ENCODE assay signal across 32 cellular contexts in the genomic region with DNA sequence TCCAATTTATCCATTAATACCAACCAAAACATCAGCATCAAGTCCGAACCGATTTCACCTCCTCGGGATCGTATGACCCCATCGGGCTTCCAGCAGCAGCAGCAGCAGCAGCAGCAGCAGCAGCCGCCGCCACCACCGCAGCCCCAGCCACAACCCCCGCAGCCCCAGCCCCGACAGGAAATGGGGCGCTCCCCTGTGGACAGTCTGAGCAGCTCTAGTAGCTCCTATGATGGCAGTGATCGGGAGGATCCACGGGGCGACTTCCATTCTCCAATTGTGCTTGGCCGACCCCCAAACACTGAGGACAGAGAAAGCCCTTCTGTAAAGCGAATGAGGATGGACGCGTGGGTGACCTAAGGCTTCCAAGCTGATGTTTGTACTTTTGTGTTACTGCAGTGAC. TPM values are rescaled to one million over a fixed set of nuclear protein-coding genes. Genes with fewer than 3 reads are reported as not detected.
DNase-seq lines count a peak whose midpoint lies in the region; ATAC-seq and TF ChIP-seq lines count a peak whose summit lies in the region.
"Had no signal": no experiment of that assay in that cellular context is flagged by ENCODE, and none has a peak within 500 bp of the region (broad histone marks: within the 10 kb centered on the region; RNA-seq: fewer than 3 reads in every experiment).

No MANE protein-coding gene starts in this region.

- peak overlapping the region; percentile 70 for H3K27ac Mint-ChIP-seq in glutamatergic neuron (ENCODE audit: unreplicated experiment)
- H3K27ac Mint-ChIP-seq in activated naive CD4-positive, alpha-beta T cell treated with anti-CD3 and anti-CD28 coated beads for 36 hours = no peak overlapping the region
- H3K27ac Mint-ChIP-seq: T-helper 17 cell had no signal

- ATAC-seq in Right ventricle myocardium superior (ENCODE audit: poor library complexity) (no peak), GM21737 (IDR thresholded peaks at IDR 0.05; ENCODE audit: unreplicated experiment) (no peak)
- ATAC-seq: body of pancreas, gastrocnemius medialis, GM12878, pancreas, PC-3, SK-N-SH treated with all-trans-retinoic acid at 6 μM for 48 hours, T-helper 17 cell had no signal

- H3K4me1 Mint-ChIP-seq in glutamatergic neuron (ENCODE audit: low read depth, unreplicated experiment) = peaks cover 59% of the 10 kb centered on the region
- peaks cover 19% of the 10 kb centered on the region for H3K4me1 Mint-ChIP-seq in activated naive CD4-positive, alpha-beta T cell treated with anti-CD3 and anti-CD28 coated beads for 36 hours (ENCODE audit: low read depth)
- H3K4me1 Mint-ChIP-seq: neural crest cell had no signal

- peaks cover 8% of the 10 kb centered on the region for H3K36me3 Mint-ChIP-seq in glutamatergic neuron (ENCODE audit: unreplicated experiment)
- peaks cover 20% of the 10 kb centered on the region for H3K36me3 Mint-ChIP-seq in activated naive CD4-positive, alpha-beta T cell treated with anti-CD3 and anti-CD28 coated beads for 36 hours (ENCODE audit: low read depth)

- peaks cover 6% of the 10 kb centered on the region for H3K27me3 Mint-ChIP-seq in glutamatergic neuron (ENCODE audit: unreplicated experiment)
- H3K27me3 Mint-ChIP-seq in activated naive CD4-positive, alpha-beta T cell treated with anti-CD3 and anti-CD28 coated beads for 36 hours (ENCODE audit: low read depth) = no peaks in the 10 kb centered on the region
- H3K27me3 Mint-ChIP-seq: activated T-cell treated with anti-CD3 and anti-CD28 coated beads, Interleukin-2, amount 50 U/mL, for 24 hours; CD8-positive, alpha-beta memory T cell; T-helper 17 cell had no signal

- H3K36me3 ChIP-seq in cardiac muscle cell (peaks cover 55% of the 10 kb centered on the region), stomach smooth muscle (ENCODE audit: control insufficient read depth in 2 of 2, insufficient read depth in 2 of 2, low read length in 2 of 2) (peaks cover 16 to 30% of the 10 kb centered on the region in 2 donors)

- CTCF ChIA-PET in activated naive CD4-positive, alpha-beta T cell treated with anti-CD3 and anti-CD28 coated beads for 36 hours (lab: Charles Lee) = interaction anchor here (0.7 to 1.1 kb wide), 2 partner anchors 8 to 440 kb away, joined by 3 read pairs; no protein-coding TSS in a partner anchor

- no peak for DNase-seq in cardiac muscle cell (ENCODE audit: low read depth in 1 of 2, low spot score in 1 of 2)
- no peak for DNase-seq in Right ventricle myocardium superior
- peak; percentile 15 for DNase-seq in LoVo (ENCODE audit: low spot score)
- DNase-seq in glutamatergic neuron = peak; percentile 39
- DNase-seq in activated naive CD4-positive, alpha-beta T cell treated with anti-CD3 and anti-CD28 coated beads for 36 hours = no peak
- no peak for DNase-seq in germinal center (ENCODE audit: low spot score)
- DNase-seq: activated CD4-positive, alpha-beta T cell treated with anti-CD3 and anti-CD28 coated beads for 1 hour; activated gamma-delta T cell; activated T-cell treated with anti-CD3 and anti-CD28 coated beads, Interleukin-2, amount 50 U/mL, for 24 hours; AML-193; body of pancreas; CD8-positive, alpha-beta memory T cell; DMS 273 treated with DMSO at 0.1 percent for 48 hours; gastrocnemius medialis; hippocampal formation; KG1; MG63; NCI-H1105 treated with DMSO at 0.1 percent for 48 hours; NCI-H2029; NCI-H524 treated with DMSO at 0.1 percent for 48 hours; NK-92 treated with Interleukin-12 subunit alpha and Interleukin-12 subunit beta, amount 100 ng/mL, for 24 hours; pancreas; PC-3; small intestine; stimulated activated naive CD4-positive, alpha-beta T cell treated with Interleukin-2 at 50 U/mL for 16 hours; T-helper 17 cell; thyroid gland had no signal

- no peaks in the 10 kb centered on the region for H3K27me3 ChIP-seq in cardiac muscle cell
- H3K27me3 ChIP-seq in stomach smooth muscle (ENCODE audit: control insufficient read depth in 1 of 2, insufficient read depth in 2 of 2, low read length in 2 of 2) = no peaks in the 10 kb centered on the region
- H3K27me3 ChIP-seq: body of pancreas, gastrocnemius medialis, MG63, pancreas, thyroid gland had no signal

- H3K4me3 ChIP-seq in cardiac muscle cell = no peak overlapping the region
- H3K4me3 ChIP-seq in stomach smooth muscle (ENCODE audit: low read length in 2 of 2) = no peak overlapping the region
- H3K4me3 ChIP-seq: body of pancreas, gastrocnemius medialis, GM12878, MG63, pancreas, thyroid gland had no signal

- H3K27ac ChIP-seq in cardiac muscle cell (peak overlapping the region; percentile 67), stomach smooth muscle (ENCODE audit: low read length) (peak overlapping the region; percentile 55)
- H3K27ac ChIP-seq: body of pancreas, pancreas, thyroid gland had no signal

- no peaks in the 10 kb centered on the region for H3K9me3 Mint-ChIP-seq in glutamatergic neuron (ENCODE audit: unreplicated experiment)
- H3K9me3 Mint-ChIP-seq in activated naive CD4-positive, alpha-beta T cell treated with anti-CD3 and anti-CD28 coated beads for 36 hours = no peaks in the 10 kb centered on the region
- H3K9me3 Mint-ChIP-seq: activated T-cell treated with anti-CD3 and anti-CD28 coated beads, Interleukin-2, amount 50 U/mL, for 24 hours; CD8-positive, alpha-beta memory T cell; neural crest cell had no signal

- H3K4me1 ChIP-seq in cardiac muscle cell (ENCODE audit: low read depth) (peaks cover 42% of the 10 kb centered on the region), stomach smooth muscle (ENCODE audit: control insufficient read depth, insufficient read depth, low read length) (peaks cover 44% of the 10 kb centered on the region)

- TF ChIP-seq CTCF in cardiac muscle cell (IDR thresholded peaks at IDR 0.05; ENCODE audit: low read depth, low read length) = no peak
- no peak for TF ChIP-seq CTCF in glutamatergic neuron (IDR thresholded peaks at IDR 0.05; ENCODE audit: partially characterized antibody, unreplicated experiment)

- no peaks in the 10 kb centered on the region for H3K9me3 ChIP-seq in cardiac muscle cell (ENCODE audit: low read depth)
- H3K9me3 ChIP-seq in stomach smooth muscle (ENCODE audit: control insufficient read depth in 2 of 2, low read length in 2 of 2) = no peaks in the 10 kb centered on the region
- H3K9me3 ChIP-seq: body of pancreas, gastrocnemius medialis, MG63, pancreas, thyroid gland had no signal

- H3K9ac ChIP-seq in stomach smooth muscle (ENCODE audit: low read length in 2 of 2) = no peak overlapping the region

- intact Hi-C loops in Right ventricle myocardium superior (cut with DNase I) = no loop called here
- intact Hi-C loops in activated naive CD4-positive, alpha-beta T cell treated with anti-CD3 and anti-CD28 coated beads for 36 hours (cut with micrococcal nuclease) = no loop called here

- no peak overlapping the region for H3K4me3 Mint-ChIP-seq in glutamatergic neuron (ENCODE audit: unreplicated experiment)
- no peak overlapping the region for H3K4me3 Mint-ChIP-seq in activated naive CD4-positive, alpha-beta T cell treated with anti-CD3 and anti-CD28 coated beads for 36 hours
- H3K4me3 Mint-ChIP-seq: activated T-cell treated with anti-CD3 and anti-CD28 coated beads, Interleukin-2, amount 50 U/mL, for 24 hours; CD8-positive, alpha-beta memory T cell; neural crest cell; T-helper 17 cell had no signal

RNA-seq across cellular contexts. Expression of a gene that starts 20.8 kb away (rescaled TPM):
- total RNA-seq in cardiac muscle cell (21.2 and 21.9 TPM in 2 replicates), Right ventricle myocardium superior (9.8 TPM), glutamatergic neuron (ENCODE audit: unreplicated experiment) (49.8 TPM)
- polyA plus RNA-seq in cardiac muscle cell = 24.0 and 24.4 TPM in 2 replicates
- 1 to 10 TPM; 4.9 TPM for total RNA-seq in activated naive CD4-positive, alpha-beta T cell treated with anti-CD3 and anti-CD28 coated beads for 36 hours

Comparison
In these comparisons a context has a peak if more than half of its experiments do, and no peak if none do; other contexts are left out.
1. DNase-seq: peak in LoVo (single experiment) and glutamatergic neuron (single experiment); none in cardiac muscle cell (0 of 2), Right ventricle myocardium superior (single experiment), activated naive CD4-positive, alpha-beta T cell treated with anti-CD3 and anti-CD28 coated beads for 36 hours (single experiment) and germinal center (single experiment).